Comparison of ENCODE assay signal across 8 cellular contexts in the genomic region with DNA sequence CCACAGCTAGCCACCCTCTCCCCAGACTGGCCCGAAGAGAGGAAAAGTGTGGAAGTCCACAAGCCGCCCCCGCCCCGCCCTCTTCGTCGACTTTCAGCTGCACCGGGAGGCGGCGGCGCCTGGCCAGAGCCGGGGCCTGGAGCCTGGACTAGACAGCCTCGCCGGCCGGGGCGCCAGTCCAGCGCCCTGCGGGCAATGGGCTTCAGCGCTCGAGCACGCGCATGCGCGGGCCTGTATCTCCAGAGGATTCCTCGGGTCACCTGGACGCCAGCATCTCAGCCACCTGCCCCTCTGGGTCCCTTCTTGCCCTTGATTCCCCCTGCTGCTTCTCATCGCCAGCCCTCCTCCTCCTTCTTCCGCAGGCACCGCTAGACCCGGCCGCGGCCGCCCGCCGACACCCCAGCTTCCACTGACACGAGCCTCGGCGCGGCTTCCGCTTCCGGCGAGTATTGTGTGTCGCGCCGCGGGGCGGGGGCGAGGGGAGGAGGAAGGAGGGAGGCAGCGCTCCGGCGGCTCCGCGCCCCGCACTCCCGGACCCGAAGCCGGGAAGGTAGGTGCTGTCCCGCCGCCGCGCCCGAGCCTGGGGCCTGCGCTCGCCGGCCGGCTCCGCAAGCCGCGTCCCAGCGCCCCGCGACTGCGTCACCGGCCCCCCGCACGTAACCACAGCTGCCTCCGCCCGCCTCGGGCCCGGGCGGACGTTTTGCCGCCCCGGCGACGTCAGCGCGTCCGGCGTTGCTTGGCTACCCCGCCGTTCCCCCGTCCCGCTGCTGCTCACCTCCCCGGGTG. TPM values are rescaled to one million over a fixed set of nuclear protein-coding genes. Genes with fewer than 3 reads are reported as not detected.
A peak's percentile ranks its signal among the peaks of the same experiment; 100 is the strongest.
DNase-seq lines count a peak whose midpoint lies in the region; ATAC-seq and FAIRE-seq lines count a peak whose summit lies in the region.

A gene (plus strand): TSS at position 482 of the 786 bp plus-strand sequence. CDS start 2,391 bp downstream, outside the sequence.

- peak within 1 kb of the TSS; percentile 91 for H3K27ac ChIP-seq in angular gyrus (ENCODE audit: low read depth, low read length)

- ATAC-seq in GM18502 (IDR thresholded peaks at IDR 0.05; ENCODE audit: poor library complexity, unreplicated experiment) = peak; percentile 79
- peak; percentile 74 for ATAC-seq in HG02885 (IDR thresholded peaks at IDR 0.05; ENCODE audit: poor library complexity, unreplicated experiment)
- peak; percentile 89 for ATAC-seq in left ventricle myocardium superior

- peak; percentile 76 for FAIRE-seq in urothelium cell line (lab: Jason Lieb, UNC)

- intact Hi-C loops in T-helper 2 cell treated with Interferon-gamma antibody and Interleukin-4, amounts not matched to agents 100 ng/mL and 5 ng/mL, for 36 hours (cut with micrococcal nuclease) = loop anchor here (1.0 to 10.0 kb wide), 5 partner anchors 19 to 288 kb away; a partner anchor contains a TSS
- intact Hi-C loops in left ventricle myocardium superior (cut with micrococcal nuclease) = no loop called here

- DNase-seq in NCI-H1694 treated with DMSO at 0.1 percent for 48 hours (lab: John Stamatoyannopoulos, UW) (peak; percentile 29), left ventricle myocardium superior (peak; percentile 95), pulmonary artery endothelial cell (ENCODE audit: low read depth, low spot score) (peak; percentile 40), urothelium cell line (ENCODE audit: low spot score) (peak; percentile 89)

RNA-seq across cellular contexts. Expression of the gene that starts here (rescaled TPM):
- 11.2 and 11.6 TPM in 2 replicates for total RNA-seq in T-helper 2 cell treated with Interferon-gamma antibody and Interleukin-4, amounts not matched to agents 100 ng/mL and 5 ng/mL, for 36 hours
- total RNA-seq in left ventricle myocardium superior (9.0 TPM), pulmonary artery endothelial cell (9.4 and 11.8 TPM in 2 replicates)

Comparison
In these comparisons a context has a peak if more than half of its experiments do, and no peak if none do; other contexts are left out.
1. Peak in every context shown above with its lines: DNase-seq, ATAC-seq and H3K27ac ChIP-seq.
2. DNase-seq: peak in every context shown above with its lines; median percentile 95 in left ventricle myocardium superior; 89 in urothelium cell line; 40 in pulmonary artery endothelial cell; 29 in NCI-H1694 treated with DMSO at 0.1 percent for 48 hours.